In genomic region chr3:72390841-72391240, GRCh38 we compare ENCODE assay signal across 18 cellular contexts. TPM values are rescaled to one million over a fixed set of nuclear protein-coding genes. Genes with fewer than 3 reads are reported as not detected.
DNase-seq lines count a peak whose midpoint lies in the region; ATAC-seq and TF ChIP-seq lines count a peak whose summit lies in the region.
"Had no signal": no experiment of that assay in that cellular context is flagged by ENCODE, and none has a peak within 500 bp of the region (broad histone marks: within the 10 kb centered on the region; RNA-seq: fewer than 3 reads in every experiment).

No MANE protein-coding gene starts in this region.

- H3K27me3 ChIP-seq in neural progenitor cell (no peaks in the 10 kb centered on the region), foreskin keratinocyte (no peaks in the 10 kb centered on the region)
- H3K27me3 ChIP-seq: BE2C had no signal

- no peak overlapping the region for H2AFZ ChIP-seq in neural progenitor cell (replicated peaks)

- TF ChIP-seq CTCF in AG10803 (conservative IDR thresholded peaks at IDR 0.05; ENCODE audit: low read length) (no peak), fibroblast of pulmonary artery (IDR thresholded peaks at IDR 0.05; ENCODE audit: low read length, missing control alignments) (no peak), neural progenitor cell (IDR thresholded peaks at IDR 0.05) (no peak), foreskin keratinocyte (conservative IDR thresholded peaks at IDR 0.05) (no peak)

- H3K27ac ChIP-seq in neural progenitor cell, result no peak overlapping the region
- no peak overlapping the region for H3K27ac ChIP-seq in foreskin keratinocyte
- H3K27ac ChIP-seq: A549 had no signal

- H3K36me3 Mint-ChIP-seq in neural progenitor cell, result peaks cover 10% of the 10 kb centered on the region
- H3K36me3 Mint-ChIP-seq: CD4-positive, alpha-beta memory T cell had no signal

- H3K4me3 Mint-ChIP-seq in neural progenitor cell, result no peak overlapping the region
- H3K4me3 Mint-ChIP-seq: CD4-positive, alpha-beta memory T cell had no signal

- H3F3A ChIP-seq in neural progenitor cell (ENCODE audit: low read depth), result no peaks in the 10 kb centered on the region

- no peaks in the 10 kb centered on the region for H3K36me3 ChIP-seq in neural progenitor cell
- H3K36me3 ChIP-seq: BE2C had no signal

- ATAC-seq in foreskin keratinocyte, result no peak
- ATAC-seq: A549, PC-3 had no signal

- no peaks in the 10 kb centered on the region for H3K9me3 ChIP-seq in neural progenitor cell (ENCODE audit: low read depth)
- H3K9me3 ChIP-seq: A549, BE2C had no signal

- no peak overlapping the region for H3K4me2 ChIP-seq in neural progenitor cell
- H3K4me2 ChIP-seq: A549 had no signal

- H3K27ac Mint-ChIP-seq in neural progenitor cell, result no peak overlapping the region

- H3K9ac ChIP-seq in neural progenitor cell, result no peak overlapping the region

- H3K27me3 Mint-ChIP-seq in neural progenitor cell (ENCODE audit: insufficient read depth, low read depth), result no peaks in the 10 kb centered on the region
- H3K27me3 Mint-ChIP-seq: CD4-positive, alpha-beta memory T cell had no signal

- H3K79me2 ChIP-seq in neural progenitor cell (ENCODE audit: low read depth), result peaks cover 100% of the 10 kb centered on the region

- DNase-seq in AG10803 (ENCODE audit: low read depth) (peak; percentile 42), astrocyte of the hippocampus (ENCODE audit: low read depth, low spot score) (peak; percentile 52), fibroblast of pulmonary artery (ENCODE audit: low read depth) (peak; percentile 36), neural progenitor cell (ENCODE audit: low spot score) (peak; percentile 53), activated gamma-delta T cell (lab: John Stamatoyannopoulos, UW) (no peak), foreskin keratinocyte (no peak), AG08395 (ENCODE audit: low spot score) (no peak)
- DNase-seq in stimulated activated naive CD4-positive, alpha-beta T cell treated with Interleukin-2 at 50 U/mL for 16 hours (lab: John Stamatoyannopoulos, UW), result no peak
- DNase-seq: BE2C; CD4-positive, alpha-beta memory T cell; DMS79 treated with DMSO at 0.1 percent for 48 hours; GDM1; HCEC 1CT; NCI-H1436; NCI-H2081; NCI-H526; PC-3 had no signal

- peaks cover 15% of the 10 kb centered on the region for H3K4me1 ChIP-seq in neural progenitor cell
- H3K4me1 ChIP-seq in foreskin keratinocyte, result no peaks in the 10 kb centered on the region
- H3K4me1 ChIP-seq: A549 had no signal

- H3K9me3 Mint-ChIP-seq in neural progenitor cell, result peaks cover 17% of the 10 kb centered on the region

- H3K4me3 ChIP-seq in AG10803 (ENCODE audit: low read length) (no peak overlapping the region), fibroblast of pulmonary artery (replicated peaks; ENCODE audit: low read depth, low read length) (no peak overlapping the region), neural progenitor cell (no peak overlapping the region)
- H3K4me3 ChIP-seq: A549 had no signal

- no peaks in the 10 kb centered on the region for H3K4me1 Mint-ChIP-seq in neural progenitor cell

- peaks cover 99% of the 10 kb centered on the region for H4K20me1 ChIP-seq in neural progenitor cell (ENCODE audit: low read depth)

RNA-seq across cellular contexts. Expression of gene RYBP, which starts 55.6 kb away (rescaled TPM):
- total RNA-seq in neural progenitor cell (ENCODE audit: low replicate concordance) (15.0 and 25.2 TPM in 2 replicates), foreskin keratinocyte (7.6 and 8.6 TPM in 2 replicates)
- 2.8 and 3.7 TPM in 2 replicates for polyA plus RNA-seq in foreskin keratinocyte

Comparison
In these comparisons a context has a peak if more than half of its experiments do, and no peak if none do; other contexts are left out.
1. DNase-seq: peak in AG10803 (single experiment), astrocyte of the hippocampus (single experiment), fibroblast of pulmonary artery (single experiment) and neural progenitor cell (single experiment); none in activated gamma-delta T cell (single experiment), foreskin keratinocyte (0 of 2), stimulated activated naive CD4-positive, alpha-beta T cell treated with Interleukin-2 at 50 U/mL for 16 hours (single experiment) and AG08395 (single experiment).